Comparison of ENCODE assay signal across 8 cellular contexts in genomic region chr2:45935791-45936622, GRCh38.
DNase-seq lines count a peak whose midpoint lies in the region; ATAC-seq, FAIRE-seq and TF ChIP-seq lines count a peak whose summit lies in the region.

No MANE protein-coding gene starts in this region.

- peak; percentile 97 for TF ChIP-seq CTCF in A549 (IDR thresholded peaks at IDR 0.05)
- TF ChIP-seq CTCF in KMS-11 (conservative IDR thresholded peaks at IDR 0.05; ENCODE audit: low read depth, low read length) = peak; percentile 49
- peak; percentile 87 for TF ChIP-seq CTCF in OCI-LY3 (IDR thresholded peaks at IDR 0.05; ENCODE audit: low read depth, low read length)
- peak; percentile 74 for TF ChIP-seq CTCF in upper lobe of right lung (IDR thresholded peaks at IDR 0.05)

- H3K4me3 Mint-ChIP-seq in activated T-cell treated with anti-CD3 and anti-CD28 coated beads, Interleukin-2, amount 50 U/mL, for 72 hours = no peak overlapping the region

- CTCF ChIA-PET in A549 (lab: Yijun Ruan, JAX) = interaction anchor here (0.6 to 5.4 kb wide), 50 partner anchors 9 to 525 kb away, joined by 3 to 76 read pairs (median 4); partner anchors contain the start of gene PRKCE

- H3K4me2 ChIP-seq in A549 (peak overlapping the region; percentile 61), KMS-11 (no peak overlapping the region), OCI-LY3 (ENCODE audit: low read length) (peak overlapping the region; percentile 40)

- H3K4me1 Mint-ChIP-seq in activated T-cell treated with anti-CD3 and anti-CD28 coated beads, Interleukin-2, amount 50 U/mL, for 72 hours (ENCODE audit: low read depth) = peaks cover 4% of the 10 kb centered on the region

- H3K4me3 ChIP-seq in A549 = no peak overlapping the region
- H3K4me3 ChIP-seq in KMS-11 (IDR thresholded peaks at IDR 0.05; ENCODE audit: insufficient read depth, low read depth, low read length) = no peak overlapping the region
- H3K4me3 ChIP-seq in OCI-LY3 (ENCODE audit: low read length) = no peak overlapping the region
- no peak overlapping the region for H3K4me3 ChIP-seq in upper lobe of right lung

- H3K9ac ChIP-seq in KMS-11 = no peak overlapping the region
- H3K9ac ChIP-seq in OCI-LY3 (ENCODE audit: low read length) = no peak overlapping the region

- H3K27me3 Mint-ChIP-seq in activated T-cell treated with anti-CD3 and anti-CD28 coated beads, Interleukin-2, amount 50 U/mL, for 72 hours (ENCODE audit: low read depth) = no peaks in the 10 kb centered on the region

- DNase-seq in A549 (ENCODE audit: low read depth in 1 of 2, low spot score in 1 of 2) (peak; percentile 95 to 98), foreskin melanocyte (peak; percentile 74), nucleus accumbens (lab: John Stamatoyannopoulos, UW) (peak in 53 of 56 donors; percentile 7 to 89 (median 63)), upper lobe of right lung (peak; percentile 93)
- peak; percentile 55 to 60 for DNase-seq in activated T-cell treated with anti-CD3 and anti-CD28 coated beads, Interleukin-2, amount 50 U/mL, for 72 hours

- FAIRE-seq in A549 (lab: Jason Lieb, UNC) = peak; percentile 86

- intact Hi-C loops in upper lobe of right lung (cut with DNase I) = no loop called here

- peak; percentile 98 for TF ChIP-seq RAD21 in A549 (conservative IDR thresholded peaks at IDR 0.05 in 1 of 2, IDR thresholded peaks at IDR 0.05 in 1 of 2)

- H3K27ac ChIP-seq in A549 (peak overlapping the region; percentile 89 to 90), KMS-11 (no peak overlapping the region), OCI-LY3 (ENCODE audit: low read length) (no peak overlapping the region), upper lobe of right lung (no peak overlapping the region)

- no peaks in the 10 kb centered on the region for H3K9me3 ChIP-seq in A549
- H3K9me3 ChIP-seq in OCI-LY3 (ENCODE audit: insufficient read depth, low read length) = no peaks in the 10 kb centered on the region
- H3K9me3 ChIP-seq in upper lobe of right lung = no peaks in the 10 kb centered on the region

- H3K36me3 ChIP-seq in KMS-11 (ENCODE audit: insufficient read depth) (no peaks in the 10 kb centered on the region), OCI-LY3 (replicated peaks; ENCODE audit: low read depth, low read length) (no peaks in the 10 kb centered on the region), upper lobe of right lung (no peaks in the 10 kb centered on the region)

- H3K4me1 ChIP-seq in A549 = peaks cover 44% of the 10 kb centered on the region
- H3K4me1 ChIP-seq in KMS-11 (ENCODE audit: low read depth, poor library complexity, severe bottlenecking) = no peaks in the 10 kb centered on the region
- H3K4me1 ChIP-seq in OCI-LY3 (ENCODE audit: low read length) = peaks cover 17% of the 10 kb centered on the region
- peaks cover 30% of the 10 kb centered on the region for H3K4me1 ChIP-seq in upper lobe of right lung

- no peaks in the 10 kb centered on the region for H3K9me3 Mint-ChIP-seq in activated T-cell treated with anti-CD3 and anti-CD28 coated beads, Interleukin-2, amount 50 U/mL, for 72 hours

- WGBS in A549 (ENCODE audit: missing lambda C conversion rate) = 33% methylated on average over 13 of the region's 13 CpGs

- peak in 1 of 2 experiments; percentile 59; a peak in 1 of 5 replicates for TF ChIP-seq EP300 in A549 (IDR thresholded peaks at IDR 0.05)

- H4K20me1 ChIP-seq in KMS-11 (ENCODE audit: insufficient read depth) (no peaks in the 10 kb centered on the region), OCI-LY3 (ENCODE audit: insufficient read depth, low read length) (no peaks in the 10 kb centered on the region)

- no peaks in the 10 kb centered on the region for H3K36me3 Mint-ChIP-seq in activated T-cell treated with anti-CD3 and anti-CD28 coated beads, Interleukin-2, amount 50 U/mL, for 72 hours (ENCODE audit: insufficient read depth in 2 of 2)

- H3K27ac Mint-ChIP-seq in activated T-cell treated with anti-CD3 and anti-CD28 coated beads, Interleukin-2, amount 50 U/mL, for 72 hours = no peak overlapping the region

- no peaks in the 10 kb centered on the region for H3K79me2 ChIP-seq in KMS-11 (ENCODE audit: insufficient read depth, low read depth)
- no peaks in the 10 kb centered on the region for H3K79me2 ChIP-seq in OCI-LY3 (ENCODE audit: low read length)

- ATAC-seq in A549 = peak; percentile 75
- peak; percentile 60 for ATAC-seq in GM18498 (IDR thresholded peaks at IDR 0.05; ENCODE audit: unreplicated experiment)
- peak; percentile 83 to 92 for ATAC-seq in activated T-cell treated with anti-CD3 and anti-CD28 coated beads, Interleukin-2, amount 50 U/mL, for 72 hours (replicated peaks in 1 of 2)
- ATAC-seq in upper lobe of right lung = peak; percentile 95

- H3K27me3 ChIP-seq in KMS-11 (ENCODE audit: insufficient read depth, low read depth) (no peaks in the 10 kb centered on the region), OCI-LY3 (ENCODE audit: low read depth, low read length) (no peaks in the 10 kb centered on the region), upper lobe of right lung (no peaks in the 10 kb centered on the region)

- H2AFZ ChIP-seq in KMS-11 (ENCODE audit: low read depth) = no peak overlapping the region
- no peak overlapping the region; the same call in 1 of the 2 replicates for H2AFZ ChIP-seq in OCI-LY3 (ENCODE audit: low read depth, low read length)

- TF ChIP-seq POLR2A in A549 (IDR thresholded peaks at IDR 0.05; ENCODE audit: low read length) = no peak

- POLR2A ChIA-PET in A549 (lab: Yijun Ruan, JAX) = interaction anchor here (0.5 to 1.4 kb wide), 5 partner anchors 28 to 292 kb away, joined by 3 to 10 read pairs (median 4); no protein-coding TSS in a partner anchor

TF ChIP-seq in A549, 52 proteins besides CTCF, POLR2A, EP300 and RAD21:
- TF ChIP-seq MYC (IDR thresholded peaks at IDR 0.05; ENCODE audit: borderline replicate concordance, low read length) (peak; percentile 88; the same call in 1 of the 2 replicates), MAX (IDR thresholded peaks at IDR 0.05) (peak; percentile 97), EHMT2 (IDR thresholded peaks at IDR 0.05; ENCODE audit: low read depth) (no peak), CHD2 (IDR thresholded peaks at IDR 0.05; ENCODE audit: low read length, partially characterized antibody) (no peak), JUNB (IDR thresholded peaks at IDR 0.05) (peak; percentile 73), PBX3 (IDR thresholded peaks at IDR 0.05) (0 out of 2 replicates have a peak, but pooled peaks have one; percentile 27), HEYL (CRISPR knock-in tag; IDR thresholded peaks at IDR 0.05) (no peak), RARB (CRISPR knock-in tag; IDR thresholded peaks at IDR 0.05) (no peak), FOSL2 (IDR thresholded peaks at IDR 0.05) (peak; percentile 57), FOSL2 (CRISPR knock-in tag; IDR thresholded peaks at IDR 0.05) (peak; percentile 92), SMC3 (IDR thresholded peaks at IDR 0.05) (peak; percentile 98), JUN (IDR thresholded peaks at IDR 0.05) (peak in 1 of 2 experiments; percentile 67; a peak in 2 of 5 replicates), MAFK (IDR thresholded peaks at IDR 0.05; ENCODE audit: partially characterized antibody) (peak; percentile 26), CEBPB (IDR thresholded peaks at IDR 0.05) (peak in 1 of 2 experiments; percentile 33; a peak in 1 of 4 replicates), GATA3 (IDR thresholded peaks at IDR 0.05; ENCODE audit: borderline replicate concordance) (peak; percentile 66; the same call in 1 of the 2 replicates), USF2 (IDR thresholded peaks at IDR 0.05) (peak; percentile 85)

Comparison
In these comparisons a context has a peak if more than half of its experiments do, and no peak if none do; other contexts are left out.
1. H3K27ac ChIP-seq: peak in A549 (2 of 2); none in KMS-11 (single experiment), OCI-LY3 (single experiment) and upper lobe of right lung (single experiment).
2. Peak in every context shown above with its lines, with median percentiles within 50 percentile points of each other: ATAC-seq, DNase-seq and CTCF ChIP-seq.